In genomic region chr10:6145414-6145978, GRCh38 we compare ENCODE assay signal across 8 cellular contexts. TPM values are rescaled to one million over a fixed set of nuclear protein-coding genes. Genes with fewer than 3 reads are reported as not detected.
A peak's percentile ranks its signal among the peaks of the same experiment; 100 is the strongest.
DNase-seq lines count a peak whose midpoint lies in the region; ATAC-seq, FAIRE-seq and TF ChIP-seq lines count a peak whose summit lies in the region.

No MANE protein-coding gene starts in this region.

- in situ Hi-C loops in GM13977 (cut with MboI; ENCODE audit: low pct_unique_long_range_greater_than_20kb, low sequenced_read_pairs, unreplicated experiment), result no loop called here

- H3K4me1 ChIP-seq in keratinocyte (ENCODE audit: control insufficient read depth, extremely low read depth, insufficient read depth, low read length) (no peaks in the 10 kb centered on the region), stomach smooth muscle (ENCODE audit: control insufficient read depth, insufficient read depth, low read length) (peaks cover 20% of the 10 kb centered on the region)

- ATAC-seq in activated naive CD8-positive, alpha-beta T cell treated with anti-CD3 and anti-CD28 coated beads, Interleukin-2, amount 10 ng/mL, durations not matched to agents 7 days and 5 days (ENCODE audit: low read depth), result no peak
- ATAC-seq in GM21825 (IDR thresholded peaks at IDR 0.05; ENCODE audit: unreplicated experiment), result no peak

- TF ChIP-seq CTCF in keratinocyte (optimal IDR thresholded peaks at IDR 0.05 in 1 of 3, IDR thresholded peaks at IDR 0.05 in 1 of 3, conservative IDR thresholded peaks at IDR 0.05 in 1 of 3; ENCODE audit: extremely low read depth in 1 of 3, insufficient read depth in 2 of 3, low read length in 3 of 3), result no peak
- no peak for TF ChIP-seq CTCF in GM13977 (IDR thresholded peaks at IDR 0.05; ENCODE audit: extremely low read depth, insufficient read depth, missing control alignments)

- POLR2A ChIA-PET in activated naive CD8-positive, alpha-beta T cell treated with anti-CD3 and anti-CD28 coated beads, Interleukin-2, amount 10 ng/mL, durations not matched to agents 7 days and 5 days (lab: Charles Lee), result interaction anchor here (3.3 to 4.8 kb wide), 2 partner anchors 10 to 17 kb away, joined by 21 to 22 read pairs; no protein-coding TSS in a partner anchor

- peak overlapping the region; percentile 85 for H3K4me2 ChIP-seq in keratinocyte (ENCODE audit: control insufficient read depth, extremely low read depth, insufficient read depth, low read depth, low read length)

- peak overlapping the region; percentile 87 for H3K9ac ChIP-seq in keratinocyte (ENCODE audit: control insufficient read depth, extremely low read depth, insufficient read depth, low read length)
- H3K9ac ChIP-seq in stomach smooth muscle (ENCODE audit: low read length in 2 of 2), result peak overlapping the region; percentile 36 to 88

- H3K36me3 Mint-ChIP-seq in T-helper 1 cell treated with Interleukin-12 subunit alpha and Interleukin-12 subunit beta and Interleukin-4 antibody, amounts not matched to agents 30 μg/mL and 1 μg/mL, for 36 hours (ENCODE audit: low read depth), result peaks cover 27% of the 10 kb centered on the region
- H3K36me3 Mint-ChIP-seq in activated naive CD8-positive, alpha-beta T cell treated with anti-CD3 and anti-CD28 coated beads, Interleukin-2, amount 10 ng/mL, durations not matched to agents 7 days and 5 days, result peaks cover 13% of the 10 kb centered on the region

- no peak for FAIRE-seq in keratinocyte (lab: Jason Lieb, UNC)

- H3K4me3 ChIP-seq in keratinocyte (ENCODE audit: control insufficient read depth in 2 of 3, extremely low read depth in 1 of 3, insufficient read depth in 2 of 3, low read depth in 1 of 3, low read length in 3 of 3) (peak overlapping the region; percentile 66 to 86 (median 79)), stomach smooth muscle (ENCODE audit: low read length in 2 of 2) (peak overlapping the region; percentile 61 to 82)

- H3K9me3 Mint-ChIP-seq in T-helper 1 cell treated with Interleukin-12 subunit alpha and Interleukin-12 subunit beta and Interleukin-4 antibody, amounts not matched to agents 30 μg/mL and 1 μg/mL, for 36 hours, result no peaks in the 10 kb centered on the region
- no peaks in the 10 kb centered on the region for H3K9me3 Mint-ChIP-seq in activated naive CD8-positive, alpha-beta T cell treated with anti-CD3 and anti-CD28 coated beads, Interleukin-2, amount 10 ng/mL, durations not matched to agents 7 days and 5 days

- H3K9me3 ChIP-seq in keratinocyte (ENCODE audit: control insufficient read depth, low read depth, low read length), result no peaks in the 10 kb centered on the region
- no peaks in the 10 kb centered on the region for H3K9me3 ChIP-seq in stomach smooth muscle (ENCODE audit: control insufficient read depth in 2 of 2, low read length in 2 of 2)

- H3K27ac ChIP-seq in keratinocyte (ENCODE audit: control insufficient read depth, insufficient read depth, low read length) (no peak overlapping the region), stomach smooth muscle (ENCODE audit: low read length) (peak overlapping the region; percentile 71)

- dilution Hi-C loops in keratinocyte (cut with MboI; ENCODE audit: extremely low pct_ligation_motif_present, low sequenced_read_pairs), result no loop called here

- H3K4me3 Mint-ChIP-seq in T-helper 1 cell treated with Interleukin-12 subunit alpha and Interleukin-12 subunit beta and Interleukin-4 antibody, amounts not matched to agents 30 μg/mL and 1 μg/mL, for 36 hours, result peak overlapping the region; percentile 80
- H3K4me3 Mint-ChIP-seq in activated naive CD8-positive, alpha-beta T cell treated with anti-CD3 and anti-CD28 coated beads, Interleukin-2, amount 10 ng/mL, durations not matched to agents 7 days and 5 days, result peak overlapping the region; percentile 84

- no peaks in the 10 kb centered on the region for H3K36me3 ChIP-seq in keratinocyte (ENCODE audit: control insufficient read depth in 2 of 2, extremely low read depth in 1 of 2, insufficient read depth in 2 of 2, low read length in 2 of 2)
- no peaks in the 10 kb centered on the region for H3K36me3 ChIP-seq in stomach smooth muscle (ENCODE audit: control insufficient read depth in 2 of 2, insufficient read depth in 2 of 2, low read length in 2 of 2)

- no peaks in the 10 kb centered on the region for H4K20me1 ChIP-seq in keratinocyte (ENCODE audit: control insufficient read depth, extremely low read depth, insufficient read depth, low read length)

- DNase-seq in T-helper 1 cell (no peak), keratinocyte (ENCODE audit: low read depth, low spot score) (no peak), COR-L47 (lab: John Stamatoyannopoulos, UW) (no peak), GM13977 (ENCODE audit: low spot score) (no peak)
- DNase-seq in activated naive CD8-positive, alpha-beta T cell treated with anti-CD3 and anti-CD28 coated beads, Interleukin-2, amount 10 ng/mL, durations not matched to agents 7 days and 5 days, result no peak

- H3K79me2 ChIP-seq in keratinocyte (ENCODE audit: control insufficient read depth, insufficient read depth, low read length), result peaks cover 17% of the 10 kb centered on the region

- peaks cover 65% of the 10 kb centered on the region for H3K4me1 Mint-ChIP-seq in T-helper 1 cell treated with Interleukin-12 subunit alpha and Interleukin-12 subunit beta and Interleukin-4 antibody, amounts not matched to agents 30 μg/mL and 1 μg/mL, for 36 hours (ENCODE audit: low read depth)
- peaks cover 61% of the 10 kb centered on the region for H3K4me1 Mint-ChIP-seq in activated naive CD8-positive, alpha-beta T cell treated with anti-CD3 and anti-CD28 coated beads, Interleukin-2, amount 10 ng/mL, durations not matched to agents 7 days and 5 days

- H3K9me1 ChIP-seq in keratinocyte (ENCODE audit: control insufficient read depth, extremely low read depth, insufficient read depth, low read length), result no peaks in the 10 kb centered on the region

- peak overlapping the region; percentile 83 for H2AFZ ChIP-seq in keratinocyte (ENCODE audit: control insufficient read depth, low read length)

- peaks cover 3% of the 10 kb centered on the region for H3K27me3 ChIP-seq in keratinocyte (ENCODE audit: control insufficient read depth, extremely low read depth, insufficient read depth, low read length)
- no peaks in the 10 kb centered on the region for H3K27me3 ChIP-seq in stomach smooth muscle (ENCODE audit: control insufficient read depth in 1 of 2, insufficient read depth in 2 of 2, low read length in 2 of 2)

- H3K27ac Mint-ChIP-seq in T-helper 1 cell treated with Interleukin-12 subunit alpha and Interleukin-12 subunit beta and Interleukin-4 antibody, amounts not matched to agents 30 μg/mL and 1 μg/mL, for 36 hours, result peak overlapping the region; percentile 45
- peak overlapping the region; percentile 73 for H3K27ac Mint-ChIP-seq in activated naive CD8-positive, alpha-beta T cell treated with anti-CD3 and anti-CD28 coated beads, Interleukin-2, amount 10 ng/mL, durations not matched to agents 7 days and 5 days

- H3K27me3 Mint-ChIP-seq in T-helper 1 cell treated with Interleukin-12 subunit alpha and Interleukin-12 subunit beta and Interleukin-4 antibody, amounts not matched to agents 30 μg/mL and 1 μg/mL, for 36 hours (ENCODE audit: low read depth), result no peaks in the 10 kb centered on the region
- no peaks in the 10 kb centered on the region for H3K27me3 Mint-ChIP-seq in activated naive CD8-positive, alpha-beta T cell treated with anti-CD3 and anti-CD28 coated beads, Interleukin-2, amount 10 ng/mL, durations not matched to agents 7 days and 5 days

RNA-seq across cellular contexts. Expression of gene RBM17, which starts 56.7 kb away (rescaled TPM):
- total RNA-seq in activated naive CD8-positive, alpha-beta T cell treated with anti-CD3 and anti-CD28 coated beads, Interleukin-2, amount 10 ng/mL, durations not matched to agents 7 days and 5 days, result 100 to 1,000 TPM; 185 to 200 TPM
- polyA plus RNA-seq in keratinocyte, result 30.0 to 54.8 TPM (median 35.0 TPM) in 3 replicates
- 103 TPM for polyA plus RNA-seq in keratinocyte (2011; ENCODE audit: low read depth)
- 32.5 and 36.4 TPM in 2 replicates for polyA plus RNA-seq in keratinocyte (2011; cell fraction: cytosol; rRNA removed)
- 78.3 and 91.5 TPM in 2 replicates for polyA plus RNA-seq in keratinocyte (2011; cell fraction: nucleus; rRNA removed)
- polyA plus RNA-seq in keratinocyte (2012; ENCODE audit: low replicate concordance), result 62.8 and 83.9 TPM in 2 replicates
- polyA minus RNA-seq in keratinocyte, result 13.3 to 33.3 TPM (median 24.9 TPM) in 3 replicates
- polyA minus RNA-seq in keratinocyte (2011; cell fraction: cytosol; rRNA and poly(A)+ RNA removed), result 8.6 TPM
- polyA minus RNA-seq in keratinocyte (2011; cell fraction: nucleus; rRNA and poly(A)+ RNA removed), result 13.9 and 24.6 TPM in 2 replicates

RNA-seq across cellular contexts. Expression of gene PFKFB3, which starts 57.2 kb away (rescaled TPM):
- 10 to 100 TPM; 75.1 to 77.2 TPM for total RNA-seq in activated naive CD8-positive, alpha-beta T cell treated with anti-CD3 and anti-CD28 coated beads, Interleukin-2, amount 10 ng/mL, durations not matched to agents 7 days and 5 days
- polyA plus RNA-seq in keratinocyte, result 14.0 to 21.3 TPM (median 18.6 TPM) in 3 replicates
- 9.7 TPM for polyA plus RNA-seq in keratinocyte (2011; ENCODE audit: low read depth)
- polyA plus RNA-seq in keratinocyte (2011; cell fraction: cytosol; rRNA removed), result 10.1 and 12.3 TPM in 2 replicates
- polyA plus RNA-seq in keratinocyte (2011; cell fraction: nucleus; rRNA removed), result 38.8 and 41.3 TPM in 2 replicates
- 20.0 and 30.1 TPM in 2 replicates for polyA plus RNA-seq in keratinocyte (2012; ENCODE audit: low replicate concordance)
- polyA minus RNA-seq in keratinocyte, result 14.3 to 51.9 TPM (median 22.7 TPM) in 3 replicates
- 11.9 TPM for polyA minus RNA-seq in keratinocyte (2011; cell fraction: cytosol; rRNA and poly(A)+ RNA removed)
- polyA minus RNA-seq in keratinocyte (2011; cell fraction: nucleus; rRNA and poly(A)+ RNA removed), result 21.3 and 28.9 TPM in 2 replicates
